Comparison of ENCODE assay signal across 9 cellular contexts in genomic region chr17:2051388-2052237, GRCh38. TPM values are rescaled to one million over a fixed set of nuclear protein-coding genes. Genes with fewer than 3 reads are reported as not detected.
DNase-seq lines count a peak whose midpoint lies in the region; ATAC-seq and TF ChIP-seq lines count a peak whose summit lies in the region.
"Had no signal": no experiment of that assay in that cellular context is flagged by ENCODE, and none has a peak within 500 bp of the region (broad histone marks: within the 10 kb centered on the region; RNA-seq: fewer than 3 reads in every experiment).

No MANE protein-coding gene starts in this region.

- POLR2A ChIA-PET in A673 (lab: Charles Lee; ENCODE audit: low non-redundant PET): no interaction called here

- no TSS peak for BruUV-seq in A673 (replicated peaks; lab: Mats Ljungman, UMichigan)

- TF ChIP-seq RAD21 in neural cell (conservative IDR thresholded peaks at IDR 0.05): no peak

- H3F3A ChIP-seq in DOHH2 (ENCODE audit: control insufficient read depth, insufficient read depth) (peaks cover 6% of the 10 kb centered on the region), neural cell (ENCODE audit: insufficient read depth, low read length, poor library complexity, severe bottlenecking) (no peaks in the 10 kb centered on the region)

- H3K79me2 ChIP-seq in DOHH2 (ENCODE audit: control insufficient read depth, low read length) (no peaks in the 10 kb centered on the region), neural cell (replicated peaks; ENCODE audit: insufficient read depth, low read length) (peaks cover 3% of the 10 kb centered on the region)

- H3K4me2 ChIP-seq in DOHH2 (ENCODE audit: low read length): peak overlapping the region; percentile 69; the same call in 1 of the 2 replicates
- H3K4me2 ChIP-seq in neural cell (ENCODE audit: low read length): no peak overlapping the region

- H3K9me3 ChIP-seq in A673 (ENCODE audit: low read depth, low read length, poor library complexity, severe bottlenecking) (no peaks in the 10 kb centered on the region), DOHH2 (ENCODE audit: control insufficient read depth, insufficient read depth, low read length) (no peaks in the 10 kb centered on the region), neural cell (ENCODE audit: low read length) (no peaks in the 10 kb centered on the region)

- H3K4me3 Mint-ChIP-seq in brain: peak overlapping the region; percentile 50 to 75 (median 61)

- no peak overlapping the region for H2AFZ ChIP-seq in neural cell (ENCODE audit: low read depth, low read length)

- H3K27me3 ChIP-seq in A673 (replicated peaks; ENCODE audit: insufficient read depth, low read depth, low read length, poor library complexity): no peaks in the 10 kb centered on the region
- H3K27me3 ChIP-seq in DOHH2 (ENCODE audit: control insufficient read depth, low read length): peaks cover 68% of the 10 kb centered on the region
- H3K27me3 ChIP-seq in neural cell (ENCODE audit: insufficient read depth, low read depth, low read length): peaks cover 45% of the 10 kb centered on the region

- DNase-seq in A673 (ENCODE audit: low spot score) (no peak), GF-D8 (lab: John Stamatoyannopoulos, UW) (no peak), occipital lobe (lab: John Stamatoyannopoulos, UW) (no peak), superior temporal gyrus (ENCODE audit: extremely low spot score) (no peak)
- DNase-seq: foreskin melanocyte had no signal

- H3K4me3 ChIP-seq in A673 (ENCODE audit: low read depth, low read length, poor library complexity, severe bottlenecking) (peak overlapping the region; percentile 51), DOHH2 (ENCODE audit: low read length) (no peak overlapping the region; the same call in 1 of the 2 replicates), neural cell (ENCODE audit: low read length) (peak overlapping the region; percentile 68)

- peaks cover 47% of the 10 kb centered on the region for H3K27me3 Mint-ChIP-seq in brain

- H4K20me1 ChIP-seq in DOHH2 (ENCODE audit: control insufficient read depth, insufficient read depth, low read depth, low read length) (0 out of 2 replicates have a peak, but pooled peaks cover 7% of the 10 kb centered on the region), neural cell (ENCODE audit: insufficient read depth) (no peaks in the 10 kb centered on the region)

- peaks cover 38% of the 10 kb centered on the region for H3K4me1 Mint-ChIP-seq in brain

- H3K27ac ChIP-seq in A673 (ENCODE audit: low read depth, low read length, poor library complexity, severe bottlenecking): no peak overlapping the region
- H3K27ac ChIP-seq in DOHH2 (ENCODE audit: low read depth, low read length): no peak overlapping the region
- no peak overlapping the region for H3K27ac ChIP-seq in neural cell (ENCODE audit: low read length)

- peak overlapping the region; percentile 67 for H3K9ac ChIP-seq in neural cell (ENCODE audit: low read length)

- no peaks in the 10 kb centered on the region for H3K36me3 Mint-ChIP-seq in brain

- peak overlapping the region in 3 of 5 experiments; percentile 18 to 92 (median 25) for H3K27ac Mint-ChIP-seq in brain

- no peak for TF ChIP-seq EP300 in neural cell (conservative IDR thresholded peaks at IDR 0.05; ENCODE audit: poor library complexity, severe bottlenecking)

- H3K4me1 ChIP-seq in A673 (ENCODE audit: insufficient read depth, low read length, poor library complexity, severe bottlenecking): peaks cover 17% of the 10 kb centered on the region
- H3K4me1 ChIP-seq in DOHH2 (ENCODE audit: control insufficient read depth, low read length): peaks cover 53% of the 10 kb centered on the region

- no peaks in the 10 kb centered on the region for H3K36me3 ChIP-seq in A673 (ENCODE audit: insufficient read depth, low read length, poor library complexity, severe bottlenecking)
- H3K36me3 ChIP-seq in DOHH2 (ENCODE audit: control insufficient read depth, low read length): no peaks in the 10 kb centered on the region
- H3K36me3 ChIP-seq in neural cell (ENCODE audit: insufficient read depth, low read length): no peaks in the 10 kb centered on the region

- H3K9me2 ChIP-seq in DOHH2 (replicated peaks; ENCODE audit: control insufficient read depth, low read length) (no peaks in the 10 kb centered on the region), neural cell (ENCODE audit: insufficient read depth, low read length) (no peaks in the 10 kb centered on the region)

- intact Hi-C loops in A673 (cut with micrococcal nuclease; ENCODE audit: unreplicated experiment): no loop called here

- no peak for ATAC-seq in GM18907 (IDR thresholded peaks at IDR 0.05; ENCODE audit: unreplicated experiment)

- H3K9me3 Mint-ChIP-seq in brain: no peaks in the 10 kb centered on the region

- CTCF ChIA-PET in A673 (lab: Charles Lee): no interaction called here

- TF ChIP-seq CTCF in A673 (conservative IDR thresholded peaks at IDR 0.05; ENCODE audit: low read depth, low read length): no peak
- no peak for TF ChIP-seq CTCF in DOHH2 (IDR thresholded peaks at IDR 0.05; ENCODE audit: low read depth, low read length, poor library complexity, severe bottlenecking)
- no peak for TF ChIP-seq CTCF in brain (conservative IDR thresholded peaks at IDR 0.05)
- TF ChIP-seq CTCF in neural cell (IDR thresholded peaks at IDR 0.05; ENCODE audit: poor library complexity, severe bottlenecking): no peak

TF ChIP-seq in neural cell, 6 proteins besides CTCF, POLR2A, EP300 and RAD21:
- TF ChIP-seq EZH2 (IDR thresholded peaks at IDR 0.05; ENCODE audit: borderline replicate concordance, insufficient read depth, low read length, poor library complexity, severe bottlenecking) (no peak), POLR2AphosphoS5 (IDR thresholded peaks at IDR 0.05) (no peak), SMC3 (conservative IDR thresholded peaks at IDR 0.05; ENCODE audit: poor library complexity) (no peak), TAF1 (IDR thresholded peaks at IDR 0.05; ENCODE audit: low read depth) (no peak), MXI1 (conservative IDR thresholded peaks at IDR 0.05; ENCODE audit: poor library complexity, severe bottlenecking) (no peak)
- TF ChIP-seq, protein P1, sequence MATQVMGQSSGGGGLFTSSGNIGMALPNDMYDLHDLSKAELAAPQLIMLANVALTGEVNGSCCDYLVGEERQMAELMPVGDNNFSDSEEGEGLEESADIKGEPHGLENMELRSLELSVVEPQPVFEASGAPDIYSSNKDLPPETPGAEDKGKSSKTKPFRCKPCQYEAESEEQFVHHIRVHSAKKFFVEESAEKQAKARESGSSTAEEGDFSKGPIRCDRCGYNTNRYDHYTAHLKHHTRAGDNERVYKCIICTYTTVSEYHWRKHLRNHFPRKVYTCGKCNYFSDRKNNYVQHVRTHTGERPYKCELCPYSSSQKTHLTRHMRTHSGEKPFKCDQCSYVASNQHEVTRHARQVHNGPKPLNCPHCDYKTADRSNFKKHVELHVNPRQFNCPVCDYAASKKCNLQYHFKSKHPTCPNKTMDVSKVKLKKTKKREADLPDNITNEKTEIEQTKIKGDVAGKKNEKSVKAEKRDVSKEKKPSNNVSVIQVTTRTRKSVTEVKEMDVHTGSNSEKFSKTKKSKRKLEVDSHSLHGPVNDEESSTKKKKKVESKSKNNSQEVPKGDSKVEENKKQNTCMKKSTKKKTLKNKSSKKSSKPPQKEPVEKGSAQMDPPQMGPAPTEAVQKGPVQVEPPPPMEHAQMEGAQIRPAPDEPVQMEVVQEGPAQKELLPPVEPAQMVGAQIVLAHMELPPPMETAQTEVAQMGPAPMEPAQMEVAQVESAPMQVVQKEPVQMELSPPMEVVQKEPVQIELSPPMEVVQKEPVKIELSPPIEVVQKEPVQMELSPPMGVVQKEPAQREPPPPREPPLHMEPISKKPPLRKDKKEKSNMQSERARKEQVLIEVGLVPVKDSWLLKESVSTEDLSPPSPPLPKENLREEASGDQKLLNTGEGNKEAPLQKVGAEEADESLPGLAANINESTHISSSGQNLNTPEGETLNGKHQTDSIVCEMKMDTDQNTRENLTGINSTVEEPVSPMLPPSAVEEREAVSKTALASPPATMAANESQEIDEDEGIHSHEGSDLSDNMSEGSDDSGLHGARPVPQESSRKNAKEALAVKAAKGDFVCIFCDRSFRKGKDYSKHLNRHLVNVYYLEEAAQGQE (IDR thresholded peaks at IDR 0.05; ENCODE audit: borderline replicate concordance): no peak

RNA-seq across cellular contexts. Expression of gene HIC1, which starts 3.3 kb away (rescaled TPM):
- total RNA-seq in A673 (2021) (0.84 and 1.5 TPM in 2 replicates), occipital lobe (3.1 TPM)
- polyA plus RNA-seq in brain (ENCODE audit: insufficient read depth, low read depth, low replicate concordance) (2.6 TPM), neural cell (1.7 and 2.8 TPM in 2 replicates)
- polyA minus RNA-seq in neural cell: 3.8 and 6.1 TPM in 2 replicates

RNA-seq across cellular contexts. Expression of gene OVCA2, which starts 9.8 kb away (rescaled TPM):
- 30.7 and 33.1 TPM in 2 replicates for total RNA-seq in A673 (2021)
- 28.7 TPM for polyA plus RNA-seq in brain (ENCODE audit: insufficient read depth, low read depth, low replicate concordance)
- 48.6 and 54.4 TPM in 2 replicates for polyA plus RNA-seq in neural cell
- 28.4 and 31.9 TPM in 2 replicates for polyA minus RNA-seq in neural cell
- 15.8 TPM for total RNA-seq in occipital lobe

RNA-seq across cellular contexts. Expression of gene DPH1, which starts 21.7 kb away (rescaled TPM):
- total RNA-seq in A673 (2021) (51.1 and 60.8 TPM in 2 replicates), occipital lobe (20.7 TPM)
- polyA plus RNA-seq in brain (ENCODE audit: insufficient read depth, low read depth, low replicate concordance) (18.6 TPM), neural cell (42.1 and 44.8 TPM in 2 replicates)
- polyA minus RNA-seq in neural cell: 22.6 and 28.5 TPM in 2 replicates

RNA-seq across cellular contexts. Expression of gene RTN4RL1, which starts 26.5 kb away (rescaled TPM):
- total RNA-seq in A673 (2021): 0.80 and 1.0 TPM in 2 replicates
- 4.3 TPM for polyA plus RNA-seq in brain (ENCODE audit: insufficient read depth, low read depth, low replicate concordance)
- polyA plus RNA-seq in neural cell: 6.6 and 8.1 TPM in 2 replicates
- 11.9 TPM in 2 replicates for polyA minus RNA-seq in neural cell
- total RNA-seq in occipital lobe: 25.0 TPM
